20 cellular contexts compared by ENCODE assay signal in genomic region chr4:82885410-82885809, GRCh38. TPM values are rescaled to one million over a fixed set of nuclear protein-coding genes. Genes with fewer than 3 reads are reported as not detected.
DNase-seq lines count a peak whose midpoint lies in the region; ATAC-seq, FAIRE-seq and TF ChIP-seq lines count a peak whose summit lies in the region.
"Had no signal": no experiment of that assay in that cellular context is flagged by ENCODE, and none has a peak within 500 bp of the region (broad histone marks: within the 10 kb centered on the region; RNA-seq: fewer than 3 reads in every experiment).

No MANE protein-coding gene starts in this region.

- TF ChIP-seq POLR2A in GM12878 (IDR thresholded peaks at IDR 0.05; ENCODE audit: low read depth, low read length): no peak

- TF ChIP-seq EP300 in GM12878 (IDR thresholded peaks at IDR 0.05; ENCODE audit: borderline replicate concordance in 1 of 2, control insufficient read depth in 1 of 2, low read depth in 2 of 2, low read length in 2 of 2): no peak

- H2AFZ ChIP-seq in GM12878 (ENCODE audit: control insufficient read depth, low read depth, low read length): no peak overlapping the region

- RAD21 ChIA-PET in GM12878 (lab: Charles Lee; ENCODE audit: unreplicated experiment): interaction anchor here (1.0 kb wide), 1 partner anchor 150 kb away, joined by 3 read pairs; the partner anchor contains the start of gene COPS4

- H3K4me1 ChIP-seq in GM12878 (ENCODE audit: control insufficient read depth, insufficient read depth, low read length) (no peaks in the 10 kb centered on the region), kidney (ENCODE audit: control insufficient read depth in 1 of 2, insufficient read depth in 1 of 2, low read depth in 1 of 2, low read length in 2 of 2) (peaks cover 2 to 18% of the 10 kb centered on the region in 2 donors), small intestine (ENCODE audit: control insufficient read depth in 2 of 2, insufficient read depth in 1 of 2, low read depth in 1 of 2, low read length in 1 of 2) (peaks cover 2 to 4% of the 10 kb centered on the region in 2 donors)

- CTCF ChIA-PET in GM12878 (lab: Yijun Ruan, JAX): interaction anchor here (0.9 to 4.1 kb wide), 3 partner anchors 11 to 397 kb away, joined by 3 to 28 read pairs (median 4); partner anchors contain the start of gene THAP9

- no peak overlapping the region for H3K4me2 ChIP-seq in GM12878 (ENCODE audit: control insufficient read depth, insufficient read depth)

- DNase-seq in NOMO-1 treated with DMSO at 0.1 percent for 48 hours (lab: John Stamatoyannopoulos, UW; ENCODE audit: unreplicated experiment): peak; percentile 15
- no peak for DNase-seq in NOMO-1 treated with dmso at 0.1 percent for 144 hours (lab: John Stamatoyannopoulos, UW; ENCODE audit: unreplicated experiment)
- no peak for DNase-seq in GM12878 (ENCODE audit: low read depth, low spot score)
- DNase-seq in kidney: no peak
- peak; percentile 79 for DNase-seq in small intestine
- DNase-seq in SW480 (ENCODE audit: low spot score): no peak
- DNase-seq: 8988T; activated CD4-positive, alpha-beta memory T cell treated with anti-CD3 and anti-CD28 coated beads for 36 hours; activated T-cell treated with anti-CD3 and anti-CD28 coated beads, Interleukin-2, amount 50 U/mL, for 1 hour; C1 segment of cervical spinal cord; Karpas-422; NCI-H1436; NCI-H2227 treated with DMSO at 0.1 percent for 48 hours; posterior cingulate gyrus; stimulated activated naive CD4-positive, alpha-beta T cell; upper lobe of left lung had no signal

- ATAC-seq in GM12878 (no peak), esophagus mucosa (no peak), GM18907 (IDR thresholded peaks at IDR 0.05; ENCODE audit: unreplicated experiment) (no peak)
- ATAC-seq: activated naive CD4-positive, alpha-beta T cell treated with anti-CD3 and anti-CD28 coated beads, Interleukin-2, amount 50 U/mL, for 72 hours had no signal

- no peak for FAIRE-seq in GM12878 (lab: Jason Lieb, UNC)
- no peak for FAIRE-seq in kidney (lab: Jason Lieb, UNC)
- no peak for FAIRE-seq in small intestine (lab: Jason Lieb, UNC)
- FAIRE-seq: H1 had no signal

- no peak overlapping the region; the same call in 1 of the 2 replicates for H3K9ac ChIP-seq in GM12878 (ENCODE audit: control insufficient read depth, insufficient read depth, low read length)
- H3K9ac ChIP-seq in kidney (ENCODE audit: low read length in 2 of 2): no peak overlapping the region

- POLR2A ChIA-PET in GM12878 (lab: Charles Lee): interaction anchor here (1.1 to 1.4 kb wide), 2 partner anchors 18 to 21 kb away, joined by 3 read pairs; no protein-coding TSS in a partner anchor

- SMC1A ChIA-PET in GM12878 (lab: Charles Lee; ENCODE audit: uncharacterized antibody, unreplicated experiment): interaction anchor here (0.7 to 2.9 kb wide), 9 partner anchors 9 to 396 kb away, joined by 3 to 14 read pairs (median 5); partner anchors contain the start of gene COPS4

- H3K36me3 ChIP-seq in GM12878 (ENCODE audit: control insufficient read depth in 2 of 2, insufficient read depth in 2 of 2, low read length in 1 of 2) (no peaks in the 10 kb centered on the region; a peak in 2 of 4 replicates), kidney (ENCODE audit: control insufficient read depth in 1 of 2, insufficient read depth in 2 of 2, low read length in 2 of 2) (no peaks in the 10 kb centered on the region), small intestine (ENCODE audit: control insufficient read depth in 2 of 2, insufficient read depth in 2 of 2, low read length in 2 of 2) (no peaks in the 10 kb centered on the region)

- TF ChIP-seq CTCF in GM12878 (IDR thresholded peaks at IDR 0.05 in 2 of 3, conservative IDR thresholded peaks at IDR 0.05 in 1 of 3; ENCODE audit: control insufficient read depth in 2 of 3, extremely low read depth in 1 of 3, insufficient read depth in 1 of 3, low read depth in 3 of 3, low read length in 3 of 3) (no peak), kidney (IDR thresholded peaks at IDR 0.05; ENCODE audit: borderline replicate concordance, extremely low read depth, insufficient read depth) (no peak)

- peaks cover 82% of the 10 kb centered on the region for H3K79me2 ChIP-seq in GM12878 (ENCODE audit: control insufficient read depth, insufficient read depth, low read length)

- H3K27me3 ChIP-seq in GM12878 (replicated peaks in 1 of 2; ENCODE audit: control insufficient read depth in 2 of 2, insufficient read depth in 2 of 2, low read length in 1 of 2): no peaks in the 10 kb centered on the region
- H3K27me3 ChIP-seq in small intestine (ENCODE audit: control insufficient read depth in 2 of 2, insufficient read depth in 2 of 2, low read length in 2 of 2): no peaks in the 10 kb centered on the region
- H3K27me3 ChIP-seq: upper lobe of left lung had no signal

- H3K9me3 ChIP-seq in GM12878 (replicated peaks; ENCODE audit: control insufficient read depth, insufficient read depth, low read length) (no peaks in the 10 kb centered on the region), kidney (ENCODE audit: control insufficient read depth in 1 of 2, low read length in 2 of 2) (no peaks in the 10 kb centered on the region), small intestine (ENCODE audit: control insufficient read depth, low read depth) (no peaks in the 10 kb centered on the region)
- H3K9me3 ChIP-seq: upper lobe of left lung had no signal

- intact Hi-C loops in GM12878 (cut with micrococcal nuclease; ENCODE audit: unreplicated experiment) (no loop called here), kidney (cut with DNase I) (no loop called here)

- TF ChIP-seq RAD21 in GM12878 (IDR thresholded peaks at IDR 0.05; ENCODE audit: insufficient read depth, low read depth, low read length): no peak

- no TSS peak for BruUV-seq in GM12878 (replicated peaks; lab: Mats Ljungman, UMichigan)

- H3K4me3 ChIP-seq in GM12878: peak overlapping the region; percentile 40; the same call in 1 of the 2 replicates
- peak overlapping the region; percentile 1 to 6 for H3K4me3 ChIP-seq in kidney (ENCODE audit: low read length in 2 of 2)
- peak overlapping the region in 1 of 2 donors; percentile 19 for H3K4me3 ChIP-seq in small intestine (ENCODE audit: low read depth in 1 of 2, low read length in 2 of 2)
- H3K4me3 ChIP-seq: upper lobe of left lung had no signal

- no peak overlapping the region for H3K27ac ChIP-seq in GM12878 (ENCODE audit: control insufficient read depth, insufficient read depth)
- no peak overlapping the region for H3K27ac ChIP-seq in kidney (ENCODE audit: low read depth in 2 of 2, low read length in 2 of 2)
- no peak overlapping the region for H3K27ac ChIP-seq in small intestine (ENCODE audit: low read depth in 1 of 2, low read length in 1 of 2)
- H3K27ac ChIP-seq: upper lobe of left lung had no signal

- in situ Hi-C loops in GM12878 (cut with MboI): no loop called here

- no peaks in the 10 kb centered on the region for H4K20me1 ChIP-seq in GM12878 (ENCODE audit: control insufficient read depth, insufficient read depth)

TF ChIP-seq in GM12878, 131 proteins besides CTCF, POLR2A, EP300 and RAD21 (continues in another document):
- TF ChIP-seq HCFC1 (IDR thresholded peaks at IDR 0.05; ENCODE audit: low read length) (no peak), CHD4 (IDR thresholded peaks at IDR 0.05) (no peak), EGR1 (IDR thresholded peaks at IDR 0.05; ENCODE audit: borderline replicate concordance in 1 of 2, low read depth in 2 of 2, low read length in 2 of 2) (no peak)

RNA-seq across cellular contexts. Expression of gene SEC31A, which starts 5.5 kb away (rescaled TPM):
- total RNA-seq in GM12878 (2013; cell fraction: nucleolus; rRNA removed): 586 and 624 TPM in 2 replicates
- total RNA-seq in GM12878 (2014; rRNA removed): 83.7 and 95.0 TPM in 2 replicates
- total RNA-seq in GM12878 (2014; rRNA removed; fragmentation: Illumina TruSeq; extraction: Trizol): 126 and 132 TPM in 2 replicates
- total RNA-seq in GM12878 (2021): 119 and 127 TPM in 2 replicates
- 85.3 TPM for polyA plus RNA-seq in GM12878 (2011; ENCODE audit: low read depth)
- polyA plus RNA-seq in GM12878 (2011; rRNA removed): 146 and 147 TPM in 2 replicates
- 89.4 and 109 TPM in 2 replicates for polyA plus RNA-seq in GM12878 (2011; cell fraction: cytosol; rRNA removed)
- polyA plus RNA-seq in GM12878 (2011; cell fraction: nucleus; rRNA removed): 103 TPM in 2 replicates
- polyA plus RNA-seq in GM12878 (2012): 117 and 128 TPM in 2 replicates
- 159 and 200 TPM in 2 replicates for polyA plus RNA-seq in GM12878 (2014; fragmentation: Illumina TruSeq; extraction: Trizol)
- polyA plus RNA-seq in GM12878 (2014; fragmentation: Nextera tagmentation; extraction: Ambion mirVana): 10 to 100 TPM; 74.6 to 80.8 TPM
- 84.2 and 92.9 TPM in 2 replicates for polyA plus RNA-seq in GM12878 (2014; rRNA removed)
- polyA plus RNA-seq in GM12878 (2016; fragmentation: Nextera tagmentation; extraction: Ambion mirVana): 100 to 1,000 TPM; 160 to 171 TPM
- 164 and 213 TPM in 2 replicates for polyA minus RNA-seq in GM12878 (2011; rRNA and poly(A)+ RNA removed)
- 47.4 and 58.1 TPM in 2 replicates for polyA minus RNA-seq in GM12878 (2011; cell fraction: cytosol; rRNA and poly(A)+ RNA removed)
- 89.0 and 125 TPM in 2 replicates for polyA minus RNA-seq in GM12878 (2011; cell fraction: nucleus; rRNA and poly(A)+ RNA removed)
- 204 TPM for total RNA-seq in kidney
- polyA plus RNA-seq in kidney (ENCODE audit: insufficient read depth, low read depth, low replicate concordance): 104 TPM
- polyA plus RNA-seq in small intestine: 100 to 1,000 TPM in 2 of 3 donors, 10 to 100 TPM in 1; 95.3 to 204 (median 124) TPM
- total RNA-seq in esophagus mucosa: 122 TPM

RNA-seq across cellular contexts. Expression of gene THAP9, which starts 15.1 kb away (rescaled TPM):
- 10.3 and 10.8 TPM in 2 replicates for total RNA-seq in GM12878 (2013; cell fraction: nucleolus; rRNA removed)
- total RNA-seq in GM12878 (2014; rRNA removed): 4.9 TPM in 2 replicates
- total RNA-seq in GM12878 (2014; rRNA removed; fragmentation: Illumina TruSeq; extraction: Trizol): 4.9 and 5.6 TPM in 2 replicates
- 3.6 and 3.8 TPM in 2 replicates for total RNA-seq in GM12878 (2021)
- 1.4 TPM for polyA plus RNA-seq in GM12878 (2011; ENCODE audit: low read depth)
- polyA plus RNA-seq in GM12878 (2011; rRNA removed): 4.1 and 5.2 TPM in 2 replicates
- polyA plus RNA-seq in GM12878 (2011; cell fraction: cytosol; rRNA removed): 1.4 and 2.0 TPM in 2 replicates
- polyA plus RNA-seq in GM12878 (2011; cell fraction: nucleus; rRNA removed): 2.4 and 3.0 TPM in 2 replicates
- 1.6 and 2.2 TPM in 2 replicates for polyA plus RNA-seq in GM12878 (2012)
- 2.4 and 2.5 TPM in 2 replicates for polyA plus RNA-seq in GM12878 (2014; fragmentation: Illumina TruSeq; extraction: Trizol)
- 1 to 10 TPM; 2.4 to 2.5 TPM for polyA plus RNA-seq in GM12878 (2014; fragmentation: Nextera tagmentation; extraction: Ambion mirVana)
- 2.2 and 3.9 TPM in 2 replicates for polyA plus RNA-seq in GM12878 (2014; rRNA removed)
- polyA plus RNA-seq in GM12878 (2016; fragmentation: Nextera tagmentation; extraction: Ambion mirVana): 1 to 10 TPM; 2.1 to 3.0 TPM
- polyA minus RNA-seq in GM12878 (2011; rRNA and poly(A)+ RNA removed): 3.0 and 4.6 TPM in 2 replicates
- 0.83 and 3.7 TPM in 2 replicates for polyA minus RNA-seq in GM12878 (2011; cell fraction: cytosol; rRNA and poly(A)+ RNA removed)
- polyA minus RNA-seq in GM12878 (2011; cell fraction: nucleus; rRNA and poly(A)+ RNA removed): 3.3 and 3.5 TPM in 2 replicates
- total RNA-seq in kidney: 5.6 TPM
- polyA plus RNA-seq in kidney (ENCODE audit: insufficient read depth, low read depth, low replicate concordance): 2.6 TPM
- 1 to 10 TPM in 2 of 3 donors, under 1 TPM in 1; 0.54 to 2.9 (median 2.1) TPM for polyA plus RNA-seq in small intestine
- total RNA-seq in esophagus mucosa: 2.4 TPM

Comparison
In these comparisons a context has a peak if more than half of its experiments do, and no peak if none do; other contexts are left out.
1. DNase-seq: peak in NOMO-1 treated with DMSO at 0.1 percent for 48 hours (single experiment) and small intestine (single experiment); none in NOMO-1 treated with dmso at 0.1 percent for 144 hours (single experiment), GM12878 (single experiment), kidney (single experiment) and SW480 (single experiment).